11 cellular contexts compared by ENCODE assay signal in the genomic region with DNA sequence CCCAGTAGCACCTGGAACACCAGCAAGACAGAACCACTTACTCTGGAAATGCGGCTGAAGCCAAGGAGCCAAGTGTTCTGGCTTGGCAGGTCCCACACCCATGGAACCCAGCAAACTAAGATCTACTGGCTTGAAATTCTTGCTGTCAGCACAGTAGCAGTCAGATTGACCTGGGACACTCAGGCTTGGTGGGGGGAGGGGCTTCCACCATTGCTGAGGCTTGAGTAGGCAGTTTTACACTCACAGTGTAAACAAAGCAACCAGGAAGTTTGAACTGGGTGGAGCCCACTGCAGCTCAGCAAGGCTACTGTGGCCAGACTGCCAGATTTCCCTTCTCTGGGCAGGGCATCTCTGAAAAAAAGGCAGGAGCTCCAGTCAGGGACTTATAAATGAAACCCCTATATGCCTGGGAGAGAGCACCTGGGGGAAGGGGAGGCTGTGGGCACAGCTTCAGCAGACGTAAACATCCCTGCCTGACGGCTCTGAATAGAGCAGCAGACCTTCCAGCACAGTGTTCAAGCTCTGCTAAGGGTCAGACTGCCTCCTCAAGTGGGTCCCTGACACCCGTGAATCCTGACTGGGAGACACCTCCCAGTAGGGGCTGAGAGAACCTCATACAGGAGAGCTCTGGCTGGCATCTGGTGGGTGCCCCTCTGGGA.
A peak's percentile ranks its signal among the peaks of the same experiment; 100 is the strongest.
DNase-seq lines count a peak whose midpoint lies in the region; ATAC-seq, FAIRE-seq and TF ChIP-seq lines count a peak whose summit lies in the region.
"Had no signal": no experiment of that assay in that cellular context is flagged by ENCODE, and none has a peak within 500 bp of the region (broad histone marks: within the 10 kb centered on the region; RNA-seq: fewer than 3 reads in every experiment).

No MANE protein-coding gene starts in this region.

- H3K9me3 ChIP-seq in kidney (ENCODE audit: control insufficient read depth in 1 of 2, low read length in 2 of 2) (no peaks in the 10 kb centered on the region), ovary (no peaks in the 10 kb centered on the region)

- H3K4me3 Mint-ChIP-seq in WTC11, result no peak overlapping the region
- no peak overlapping the region for H3K4me3 Mint-ChIP-seq in activated T-helper 17 cell treated with anti-CD3 and anti-CD28 coated beads, Interleukin-2, amount 50 U/mL, for 72 hours

- peaks cover 6% of the 10 kb centered on the region for H3K4me1 Mint-ChIP-seq in WTC11
- no peaks in the 10 kb centered on the region for H3K4me1 Mint-ChIP-seq in activated T-helper 17 cell treated with anti-CD3 and anti-CD28 coated beads, Interleukin-2, amount 50 U/mL, for 72 hours

- no peaks in the 10 kb centered on the region for H3K4me1 ChIP-seq in kidney (ENCODE audit: control insufficient read depth in 1 of 2, insufficient read depth in 1 of 2, low read depth in 1 of 2, low read length in 2 of 2)
- no peaks in the 10 kb centered on the region for H3K4me1 ChIP-seq in ovary (ENCODE audit: insufficient read depth)

- CTCF ChIA-PET in WTC11 (lab: Charles Lee), result interaction anchor here (1.1 kb wide), 1 partner anchor 121 kb away, joined by 3 read pairs; no protein-coding TSS in a partner anchor

- no peak overlapping the region for H3K9ac ChIP-seq in kidney (ENCODE audit: low read length in 2 of 2)

- peak overlapping the region; percentile 16; the same call in 1 of the 2 replicates for H3K27ac Mint-ChIP-seq in WTC11
- no peak overlapping the region for H3K27ac Mint-ChIP-seq in activated T-helper 17 cell treated with anti-CD3 and anti-CD28 coated beads, Interleukin-2, amount 50 U/mL, for 72 hours

- DNase-seq in A172 (ENCODE audit: low spot score), result peak; percentile 49
- peak; percentile 78 for DNase-seq in LoVo (ENCODE audit: low spot score)
- peak; percentile 56 for DNase-seq in WTC11 (ENCODE audit: low spot score)
- peak; percentile 71 for DNase-seq in kidney
- no peak for DNase-seq in UCSD-AML1 (lab: John Stamatoyannopoulos, UW; ENCODE audit: unreplicated experiment)
- DNase-seq in ovary, result no peak
- no peak for DNase-seq in GDM1 (lab: John Stamatoyannopoulos, UW)
- DNase-seq: activated CD8-positive, alpha-beta memory T cell treated with anti-CD3 and anti-CD28 coated beads, Interleukin-2, amount 50 U/mL, for 48 hours; hippocampal formation; NCI-H1930 had no signal

- no peaks in the 10 kb centered on the region for H3K36me3 Mint-ChIP-seq in WTC11
- H3K36me3 Mint-ChIP-seq in activated T-helper 17 cell treated with anti-CD3 and anti-CD28 coated beads, Interleukin-2, amount 50 U/mL, for 72 hours (ENCODE audit: low read depth), result no peaks in the 10 kb centered on the region

- FAIRE-seq in kidney (lab: Jason Lieb, UNC), result no peak

- no peaks in the 10 kb centered on the region for H3K27me3 ChIP-seq in ovary

- H3K27me3 Mint-ChIP-seq in WTC11 (ENCODE audit: low read depth), result peaks cover 9% of the 10 kb centered on the region; the same call in 1 of the 2 replicates
- H3K27me3 Mint-ChIP-seq in activated T-helper 17 cell treated with anti-CD3 and anti-CD28 coated beads, Interleukin-2, amount 50 U/mL, for 72 hours, result no peaks in the 10 kb centered on the region

- no peak for TF ChIP-seq EP300 in ovary (IDR thresholded peaks at IDR 0.05)

- POLR2A ChIA-PET in WTC11 (lab: Charles Lee), result no interaction called here

- peaks cover 35% of the 10 kb centered on the region for H3K9me3 Mint-ChIP-seq in WTC11
- peaks cover 24% of the 10 kb centered on the region for H3K9me3 Mint-ChIP-seq in activated T-helper 17 cell treated with anti-CD3 and anti-CD28 coated beads, Interleukin-2, amount 50 U/mL, for 72 hours

- no peaks in the 10 kb centered on the region for H3K36me3 ChIP-seq in kidney (ENCODE audit: control insufficient read depth in 1 of 2, insufficient read depth in 2 of 2, low read length in 2 of 2)
- no peaks in the 10 kb centered on the region for H3K36me3 ChIP-seq in ovary

- no peak overlapping the region for H3K4me3 ChIP-seq in kidney (ENCODE audit: low read length in 2 of 2)
- no peak overlapping the region for H3K4me3 ChIP-seq in ovary

- intact Hi-C loops in kidney (cut with DNase I) (no loop called here), ovary (cut with DNase I) (no loop called here)

- no peak for TF ChIP-seq CTCF in WTC11 (IDR thresholded peaks at IDR 0.05)
- TF ChIP-seq CTCF in kidney (IDR thresholded peaks at IDR 0.05; ENCODE audit: borderline replicate concordance, extremely low read depth, insufficient read depth), result no peak
- no peak for TF ChIP-seq CTCF in ovary (IDR thresholded peaks at IDR 0.05)

- no peak overlapping the region for H3K27ac ChIP-seq in kidney (ENCODE audit: low read depth in 2 of 2, low read length in 2 of 2)
- H3K27ac ChIP-seq in ovary, result no peak overlapping the region

- no peak for TF ChIP-seq POLR2A in ovary (IDR thresholded peaks at IDR 0.05)

- peak; percentile 82 for ATAC-seq in WTC11
- ATAC-seq in activated T-helper 17 cell treated with anti-CD3 and anti-CD28 coated beads, Interleukin-2, amount 50 U/mL, for 72 hours (replicated peaks), result no peak

- 69 to 75% (median 70%) methylated on average over 4 of the region's 4 CpGs for WGBS in ovary, 3 donors

TF ChIP-seq in WTC11, 78 proteins besides CTCF, POLR2A, EP300 and RAD21:
- no peak for TF ChIP-seq CBFB (CRISPR knock-in tag; IDR thresholded peaks at IDR 0.05; ENCODE audit: low read depth)
- TF ChIP-seq, protein P1, sequence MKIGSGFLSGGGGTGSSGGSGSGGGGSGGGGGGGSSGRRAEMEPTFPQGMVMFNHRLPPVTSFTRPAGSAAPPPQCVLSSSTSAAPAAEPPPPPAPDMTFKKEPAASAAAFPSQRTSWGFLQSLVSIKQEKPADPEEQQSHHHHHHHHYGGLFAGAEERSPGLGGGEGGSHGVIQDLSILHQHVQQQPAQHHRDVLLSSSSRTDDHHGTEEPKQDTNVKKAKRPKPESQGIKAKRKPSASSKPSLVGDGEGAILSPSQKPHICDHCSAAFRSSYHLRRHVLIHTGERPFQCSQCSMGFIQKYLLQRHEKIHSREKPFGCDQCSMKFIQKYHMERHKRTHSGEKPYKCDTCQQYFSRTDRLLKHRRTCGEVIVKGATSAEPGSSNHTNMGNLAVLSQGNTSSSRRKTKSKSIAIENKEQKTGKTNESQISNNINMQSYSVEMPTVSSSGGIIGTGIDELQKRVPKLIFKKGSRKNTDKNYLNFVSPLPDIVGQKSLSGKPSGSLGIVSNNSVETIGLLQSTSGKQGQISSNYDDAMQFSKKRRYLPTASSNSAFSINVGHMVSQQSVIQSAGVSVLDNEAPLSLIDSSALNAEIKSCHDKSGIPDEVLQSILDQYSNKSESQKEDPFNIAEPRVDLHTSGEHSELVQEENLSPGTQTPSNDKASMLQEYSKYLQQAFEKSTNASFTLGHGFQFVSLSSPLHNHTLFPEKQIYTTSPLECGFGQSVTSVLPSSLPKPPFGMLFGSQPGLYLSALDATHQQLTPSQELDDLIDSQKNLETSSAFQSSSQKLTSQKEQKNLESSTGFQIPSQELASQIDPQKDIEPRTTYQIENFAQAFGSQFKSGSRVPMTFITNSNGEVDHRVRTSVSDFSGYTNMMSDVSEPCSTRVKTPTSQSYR (CRISPR knock-in tag; IDR thresholded peaks at IDR 0.05), result 0 out of 2 replicates have a peak, but pooled peaks have one; percentile 16

Comparison
In these comparisons a context has a peak if more than half of its experiments do, and no peak if none do; other contexts are left out.
1. DNase-seq: peak in A172 (single experiment), LoVo (single experiment), WTC11 (single experiment) and kidney (single experiment); none in UCSD-AML1 (single experiment), ovary (0 of 5) and GDM1 (single experiment).